ENCODE assay signal across 26 cellular contexts in genomic region chr14:94906577-94906976, GRCh38.
"Had no signal": no experiment of that assay in that cellular context is flagged by ENCODE, and none has a peak within 500 bp of the region (broad histone marks: within the 10 kb centered on the region; RNA-seq: fewer than 3 reads in every experiment).

No MANE protein-coding gene starts in this region.

- H3K4me3 ChIP-seq: left lung, lung, right atrium auricular region, right lobe of liver, smooth muscle cell, tibial nerve, upper lobe of left lung had no signal

- H3K36me3 Mint-ChIP-seq: immature natural killer cell; stimulated activated memory B cell treated with anti-CD40 and anti-IgM and Interleukin-4, amounts not matched to agents 10 μg/mL and 1 μg/mL and 100 μg/mL, for 72 hours had no signal

- H3K27ac ChIP-seq: heart left ventricle, left lung, neutrophil, parathyroid adenoma, right atrium auricular region, right lobe of liver, tibial nerve, upper lobe of left lung had no signal

- H3K4me1 Mint-ChIP-seq: immature natural killer cell; naive thymus-derived CD8-positive, alpha-beta T cell; neural crest cell; stimulated activated memory B cell treated with anti-CD40 and anti-IgM and Interleukin-4, amounts not matched to agents 10 μg/mL and 1 μg/mL and 100 μg/mL, for 72 hours; stimulated activated naive CD8-positive, alpha-beta T cell treated with anti-CD3 and anti-CD28 coated beads, Interleukin-15, amount 100 ng/mL, for 72 hours had no signal

- H3K4me3 Mint-ChIP-seq: immature natural killer cell; naive thymus-derived CD8-positive, alpha-beta T cell; nephron; neural crest cell; stimulated activated memory B cell treated with anti-CD40 and anti-IgM and Interleukin-4, amounts not matched to agents 10 μg/mL and 1 μg/mL and 100 μg/mL, for 72 hours; stimulated activated naive CD8-positive, alpha-beta T cell treated with anti-CD3 and anti-CD28 coated beads, Interleukin-15, amount 100 ng/mL, for 72 hours had no signal

- H3K36me3 ChIP-seq: heart left ventricle, left lung, neutrophil, right atrium auricular region, right lobe of liver, tibial nerve, upper lobe of left lung had no signal

- DNase-seq: heart left ventricle; hypothalamus; immature natural killer cell; kidney; left colon; left lung; naive thymus-derived CD8-positive, alpha-beta T cell; occipital lobe; right lobe of liver; stimulated activated CD4-positive, alpha-beta T cell treated with anti-CD3 and anti-CD28 coated beads, Interleukin-1b, Interleukin-23, amount 100 ng/mL, for 48 hours; stimulated activated CD4-positive, alpha-beta T cell treated with anti-CD3 and anti-CD28 coated beads, Interleukin-2, amount 100 ng/mL, for 48 hours; stimulated activated CD4-positive, alpha-beta T cell treated with anti-CD3 and anti-CD28 coated beads, Interleukin-4, amount 100 ng/mL, for 4 hours; stimulated activated CD8-positive, alpha-beta memory T cell treated with anti-CD3 and anti-CD28 coated beads, Interleukin-4, amount 100 ng/mL, for 48 hours; stimulated activated naive CD4-positive, alpha-beta T cell treated with Interleukin-2 at 50 U/mL for 16 hours; stimulated activated naive CD8-positive, alpha-beta T cell treated with anti-CD3 and anti-CD28 coated beads, Interleukin-15, amount 100 ng/mL, for 72 hours; substantia nigra; upper lobe of left lung had no signal

- H3K9me3 ChIP-seq: left lung, neutrophil, right atrium auricular region, right lobe of liver, upper lobe of left lung had no signal

- H3K9me3 Mint-ChIP-seq: immature natural killer cell, neural crest cell had no signal

- H3K27me3 Mint-ChIP-seq: stimulated activated memory B cell treated with anti-CD40 and anti-IgM and Interleukin-4, amounts not matched to agents 10 μg/mL and 1 μg/mL and 100 μg/mL, for 72 hours; stimulated activated naive CD8-positive, alpha-beta T cell treated with anti-CD3 and anti-CD28 coated beads, Interleukin-15, amount 100 ng/mL, for 72 hours had no signal

- H3K4me1 ChIP-seq: heart left ventricle, left lung, parathyroid adenoma, right atrium auricular region, right lobe of liver, tibial nerve had no signal

- ATAC-seq: heart left ventricle; left colon; left lung; naive thymus-derived CD8-positive, alpha-beta T cell; right lobe of liver; stimulated activated memory B cell treated with anti-CD40 and anti-IgM and Interleukin-4, amounts not matched to agents 10 μg/mL and 1 μg/mL and 100 μg/mL, for 72 hours; stimulated activated naive CD8-positive, alpha-beta T cell treated with anti-CD3 and anti-CD28 coated beads, Interleukin-15, amount 100 ng/mL, for 72 hours had no signal

- H3K27me3 ChIP-seq: right atrium auricular region, right lobe of liver, tibial nerve, upper lobe of left lung had no signal

- H3K27ac Mint-ChIP-seq: immature natural killer cell; naive thymus-derived CD8-positive, alpha-beta T cell; stimulated activated memory B cell treated with anti-CD40 and anti-IgM and Interleukin-4, amounts not matched to agents 10 μg/mL and 1 μg/mL and 100 μg/mL, for 72 hours had no signal
